17 cellular contexts compared by ENCODE assay signal in the genomic region with DNA sequence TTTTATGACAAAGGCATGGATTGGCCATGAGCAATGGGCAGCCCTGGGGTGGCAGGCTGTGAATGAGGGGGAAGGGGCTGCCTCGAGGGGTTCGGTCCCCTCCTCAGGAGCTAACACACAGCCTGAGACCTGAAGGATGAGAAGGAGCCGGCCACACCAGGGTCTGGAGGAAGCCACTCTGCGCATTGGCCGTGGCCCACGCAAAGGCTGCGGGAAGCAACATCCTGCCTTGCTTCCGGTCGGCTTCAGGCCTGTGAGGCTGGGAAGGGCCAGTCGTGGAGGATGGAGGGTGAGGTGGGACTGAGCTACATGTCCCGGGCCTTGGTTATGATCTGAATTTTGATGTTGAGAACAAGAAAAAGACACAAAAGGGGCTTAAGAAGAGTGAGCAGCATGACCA. TPM values are rescaled to one million over a fixed set of nuclear protein-coding genes. Genes with fewer than 3 reads are reported as not detected.
A peak's percentile ranks its signal among the peaks of the same experiment; 100 is the strongest.
DNase-seq lines count a peak whose midpoint lies in the region; ATAC-seq and TF ChIP-seq lines count a peak whose summit lies in the region.
"Had no signal": no experiment of that assay in that cellular context is flagged by ENCODE, and none has a peak within 500 bp of the region (broad histone marks: within the 10 kb centered on the region; RNA-seq: fewer than 3 reads in every experiment).

No MANE protein-coding gene starts in this region.

- intact Hi-C loops in stomach (cut with DNase I; ENCODE audit: low total_unique reads), result no loop called here

- ATAC-seq in HG02678 (IDR thresholded peaks at IDR 0.05; ENCODE audit: unreplicated experiment), result no peak
- ATAC-seq: heart left ventricle, upper lobe of right lung had no signal

- no peaks in the 10 kb centered on the region for H3K9me3 Mint-ChIP-seq in activated T-cell treated with anti-CD3 and anti-CD28 coated beads, Interleukin-2, amount 50 U/mL, for 24 hours
- no peaks in the 10 kb centered on the region for H3K9me3 Mint-ChIP-seq in T-helper 1 cell treated with Interleukin-12 subunit alpha and Interleukin-12 subunit beta and Interleukin-4 antibody, amounts not matched to agents 30 μg/mL and 1 μg/mL, for 36 hours

- H3K27me3 ChIP-seq in stomach (no peaks in the 10 kb centered on the region), tibial nerve (no peaks in the 10 kb centered on the region)
- H3K27me3 ChIP-seq: BLaER1 treated with 17β-estradiol and CSF1 and Interleukin-3, amounts not matched to agents 10 nM and 100 nM; colonic mucosa; heart left ventricle; upper lobe of right lung had no signal

- H3K4me1 Mint-ChIP-seq in activated T-cell treated with anti-CD3 and anti-CD28 coated beads, Interleukin-2, amount 50 U/mL, for 24 hours (ENCODE audit: low read depth), result peaks cover 80% of the 10 kb centered on the region
- H3K4me1 Mint-ChIP-seq in T-helper 1 cell treated with Interleukin-12 subunit alpha and Interleukin-12 subunit beta and Interleukin-4 antibody, amounts not matched to agents 30 μg/mL and 1 μg/mL, for 36 hours (ENCODE audit: low read depth), result peaks cover 58% of the 10 kb centered on the region

- TF ChIP-seq EP300 in stomach (IDR thresholded peaks at IDR 0.05) (no peak), tibial nerve (IDR thresholded peaks at IDR 0.05) (no peak)

- H3K9me3 ChIP-seq in stomach (no peaks in the 10 kb centered on the region), tibial nerve (no peaks in the 10 kb centered on the region)
- H3K9me3 ChIP-seq: BLaER1 treated with 17β-estradiol and CSF1 and Interleukin-3, amounts not matched to agents 10 nM and 100 nM; colonic mucosa; heart left ventricle; upper lobe of right lung had no signal

- peaks cover 9 to 42% (median 35%) of the 10 kb centered on the region in 4 donors for H3K4me1 ChIP-seq in stomach
- H3K4me1 ChIP-seq in tibial nerve, result peaks cover 0 to 26% (median 16%) of the 10 kb centered on the region in 4 donors

- no peaks in the 10 kb centered on the region for H3K36me3 ChIP-seq in stomach
- H3K36me3 ChIP-seq in tibial nerve, result no peaks in the 10 kb centered on the region
- H3K36me3 ChIP-seq: colonic mucosa, heart left ventricle, upper lobe of right lung had no signal

- no peak for DNase-seq in activated T-cell treated with anti-CD3 and anti-CD28 coated beads, Interleukin-2, amount 50 U/mL, for 24 hours
- no peak for DNase-seq in activated T-cell treated with anti-CD3 and anti-CD28 coated beads, Interleukin-2, amount 50 U/mL, for 1 hour
- DNase-seq in dermis blood vessel endothelial cell (peak; percentile 43), stomach (no peak), foreskin melanocyte (no peak), tibial nerve (ENCODE audit: low spot score in 2 of 2) (no peak)
- DNase-seq: colonic mucosa, GF-D8, heart left ventricle, Karpas-422, NCI-H187 treated with DMSO at 0.1 percent for 48 hours, nucleus accumbens, upper lobe of right lung had no signal

- no peaks in the 10 kb centered on the region for H3K27me3 Mint-ChIP-seq in activated T-cell treated with anti-CD3 and anti-CD28 coated beads, Interleukin-2, amount 50 U/mL, for 24 hours
- H3K27me3 Mint-ChIP-seq in T-helper 1 cell treated with Interleukin-12 subunit alpha and Interleukin-12 subunit beta and Interleukin-4 antibody, amounts not matched to agents 30 μg/mL and 1 μg/mL, for 36 hours (ENCODE audit: low read depth), result no peaks in the 10 kb centered on the region
- H3K27me3 Mint-ChIP-seq: brain had no signal

- WGBS in stomach, 5 donors, result 69 to 83% (median 79%) methylated on average over 11 of the region's 11 CpGs
- 74 to 78% methylated on average over 11 of the region's 11 CpGs for WGBS in tibial nerve, 2 donors

- TF ChIP-seq POLR2A in stomach (IDR thresholded peaks at IDR 0.05) (no peak), tibial nerve (IDR thresholded peaks at IDR 0.05) (no peak)

- H3K4me3 Mint-ChIP-seq in activated T-cell treated with anti-CD3 and anti-CD28 coated beads, Interleukin-2, amount 50 U/mL, for 24 hours, result no peak overlapping the region
- no peak overlapping the region for H3K4me3 Mint-ChIP-seq in T-helper 1 cell treated with Interleukin-12 subunit alpha and Interleukin-12 subunit beta and Interleukin-4 antibody, amounts not matched to agents 30 μg/mL and 1 μg/mL, for 36 hours
- H3K4me3 Mint-ChIP-seq: brain had no signal

- H3K36me3 Mint-ChIP-seq in activated T-cell treated with anti-CD3 and anti-CD28 coated beads, Interleukin-2, amount 50 U/mL, for 24 hours (ENCODE audit: low read depth), result peaks cover 14% of the 10 kb centered on the region
- peaks cover 13% of the 10 kb centered on the region for H3K36me3 Mint-ChIP-seq in T-helper 1 cell treated with Interleukin-12 subunit alpha and Interleukin-12 subunit beta and Interleukin-4 antibody, amounts not matched to agents 30 μg/mL and 1 μg/mL, for 36 hours (ENCODE audit: low read depth)
- H3K36me3 Mint-ChIP-seq: brain had no signal

- peak overlapping the region; percentile 83 for H3K27ac Mint-ChIP-seq in activated T-cell treated with anti-CD3 and anti-CD28 coated beads, Interleukin-2, amount 50 U/mL, for 24 hours
- H3K27ac Mint-ChIP-seq in T-helper 1 cell treated with Interleukin-12 subunit alpha and Interleukin-12 subunit beta and Interleukin-4 antibody, amounts not matched to agents 30 μg/mL and 1 μg/mL, for 36 hours, result peak overlapping the region; percentile 49

- no peak overlapping the region for H3K4me3 ChIP-seq in stomach
- H3K4me3 ChIP-seq in tibial nerve, result no peak overlapping the region
- H3K4me3 ChIP-seq: BLaER1 treated with 17β-estradiol and CSF1 and Interleukin-3, amounts not matched to agents 10 nM and 100 nM; colonic mucosa; heart left ventricle; upper lobe of right lung had no signal

- TF ChIP-seq CTCF in stomach (IDR thresholded peaks at IDR 0.05), result no peak
- TF ChIP-seq CTCF in tibial nerve (IDR thresholded peaks at IDR 0.05), result no peak

- peak overlapping the region in 4 of 5 donors; percentile 7 to 44 (median 24) for H3K27ac ChIP-seq in stomach
- no peak overlapping the region for H3K27ac ChIP-seq in tibial nerve
- H3K27ac ChIP-seq: upper lobe of right lung had no signal

RNA-seq across cellular contexts. Expression of a gene that starts 49.4 kb away (rescaled TPM):
- total RNA-seq in dermis blood vessel endothelial cell (10.5 and 12.6 TPM in 2 replicates), stomach (100 to 1,000 TPM in 1 of 5 donors, 10 to 100 TPM in 3, not detected in 1; 12.3 to 177 (median 29.1) TPM), tibial nerve (10 to 100 TPM; 18.6 to 32.6 (median 28.4) TPM)
- polyA plus RNA-seq in stomach, result 100 to 1,000 TPM in 1 of 3 donors, 10 to 100 TPM in 2; 47.7 to 128 (median 60.8) TPM

Comparison
In these comparisons a context has a peak if more than half of its experiments do, and no peak if none do; other contexts are left out.
1. H3K27ac ChIP-seq: peak in stomach (4 of 5); none in tibial nerve (0 of 4).